ENCODE assay signal across 8 cellular contexts in the genomic region with DNA sequence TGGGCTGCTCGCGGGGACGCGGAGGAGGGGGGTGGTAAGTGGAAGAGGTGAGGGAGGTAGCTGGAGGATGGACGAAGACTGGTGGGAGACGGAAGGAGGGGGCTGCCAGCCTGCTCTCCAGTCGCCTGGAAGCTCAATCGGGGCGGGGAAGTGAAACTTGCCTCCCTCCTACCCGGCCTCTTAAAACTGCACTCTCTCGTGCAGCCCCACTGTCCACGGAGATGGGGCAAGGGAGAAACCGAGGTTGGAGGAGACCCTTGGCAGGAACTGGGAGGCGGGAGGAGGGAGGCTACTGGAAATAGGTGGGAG. TPM values are rescaled to one million over a fixed set of nuclear protein-coding genes. Genes with fewer than 3 reads are reported as not detected.
DNase-seq lines count a peak whose midpoint lies in the region; ATAC-seq and TF ChIP-seq lines count a peak whose summit lies in the region.

No MANE protein-coding gene starts in this region.

- H3K4me3 ChIP-seq in BE2C (ENCODE audit: low read depth, low read length) (peak overlapping the region; percentile 69), coronary artery (peak overlapping the region; percentile 75), muscle layer of duodenum (ENCODE audit: low read depth in 1 of 2, low read length in 2 of 2) (peak overlapping the region; percentile 61 to 75)

- H3K4me1 ChIP-seq in BE2C, result peaks cover 9% of the 10 kb centered on the region
- peaks cover 6 to 55% of the 10 kb centered on the region in 2 donors for H3K4me1 ChIP-seq in muscle layer of duodenum (ENCODE audit: control insufficient read depth in 1 of 2, insufficient read depth in 2 of 2, low read length in 2 of 2)

- peak; percentile 2 for ATAC-seq in HG03432 (IDR thresholded peaks at IDR 0.05; ENCODE audit: unreplicated experiment)
- no peak for ATAC-seq in GM21529 (IDR thresholded peaks at IDR 0.05; ENCODE audit: unreplicated experiment)
- no peak for ATAC-seq in GM21447 (IDR thresholded peaks at IDR 0.05; ENCODE audit: unreplicated experiment)

- peaks cover 19% of the 10 kb centered on the region for H3K27me3 ChIP-seq in BE2C
- H3K27me3 ChIP-seq in muscle layer of duodenum (ENCODE audit: low read depth, low read length), result peaks cover 37% of the 10 kb centered on the region

- H3K9me3 ChIP-seq in BE2C, result no peaks in the 10 kb centered on the region
- H3K9me3 ChIP-seq in muscle layer of duodenum (ENCODE audit: control insufficient read depth in 1 of 2, low read length in 2 of 2), result no peaks in the 10 kb centered on the region

- DNase-seq in BE2C (no peak), coronary artery (ENCODE audit: low spot score) (no peak), NCI-H1092 treated with DMSO at 0.1 percent for 48 hours (lab: John Stamatoyannopoulos, UW) (no peak), NCI-H226 (no peak)

- TF ChIP-seq CTCF in BE2C (IDR thresholded peaks at IDR 0.05; ENCODE audit: low read depth, low read length), result no peak
- no peak for TF ChIP-seq CTCF in coronary artery (IDR thresholded peaks at IDR 0.05)

- peak overlapping the region; percentile 31 to 88 for H3K27ac ChIP-seq in coronary artery
- peak overlapping the region; percentile 72 for H3K27ac ChIP-seq in muscle layer of duodenum (ENCODE audit: low read length)

- peaks cover 14% of the 10 kb centered on the region for H3K36me3 ChIP-seq in BE2C
- H3K36me3 ChIP-seq in muscle layer of duodenum (ENCODE audit: control insufficient read depth in 1 of 2, insufficient read depth in 2 of 2, low read length in 2 of 2), result no peaks in the 10 kb centered on the region

RNA-seq across cellular contexts. Expression of a gene that starts 1.1 kb away (rescaled TPM):
- polyA plus RNA-seq in BE2C (2012; ENCODE audit: insufficient read depth, insufficient read length, low read depth), result 3.7 TPM
